In genomic region chr3:166663194-166663593, GRCh38 we compare ENCODE assay signal across 30 cellular contexts.
DNase-seq lines count a peak whose midpoint lies in the region; ATAC-seq and TF ChIP-seq lines count a peak whose summit lies in the region.
"Had no signal": no experiment of that assay in that cellular context is flagged by ENCODE, and none has a peak within 500 bp of the region (broad histone marks: within the 10 kb centered on the region; RNA-seq: fewer than 3 reads in every experiment).

No MANE protein-coding gene starts in this region.

- H3K79me2 ChIP-seq in HCT116 (ENCODE audit: insufficient read depth, low read length) = no peaks in the 10 kb centered on the region
- no peaks in the 10 kb centered on the region for H3K79me2 ChIP-seq in PC-3 (ENCODE audit: low read length)

- H3K4me1 ChIP-seq in HCT116 (ENCODE audit: control insufficient read depth in 1 of 2, insufficient read depth in 2 of 2, low read length in 2 of 2) (peaks cover 0 to 11% of the 10 kb centered on the region in 2 experiments; a peak in 2 of 4 replicates), PC-3 (ENCODE audit: insufficient read depth, low read length) (peaks cover 13% of the 10 kb centered on the region; the same call in 1 of the 2 replicates)
- H3K4me1 ChIP-seq: heart right ventricle, SJSA1, transverse colon had no signal

- no peak for TF ChIP-seq POLR2A in HCT116 (IDR thresholded peaks at IDR 0.05; ENCODE audit: borderline replicate concordance, extremely low read depth, insufficient read depth, insufficient read length)

- ATAC-seq in HCT116 (peak; percentile 74), PC-3 (peak; percentile 94), left cardiac atrium (no peak), GM18519 (IDR thresholded peaks at IDR 0.05; ENCODE audit: low FRiP score, unreplicated experiment) (no peak)
- ATAC-seq: activated CD8-positive, alpha-beta memory T cell treated with anti-CD3 and anti-CD28 coated beads, Interleukin-2, amount 10 ng/mL, durations not matched to agents 7 days and 5 days; activated T-cell treated with anti-CD3 and anti-CD28 coated beads, Interleukin-2, amount 50 U/mL, for 4 hours; effector memory CD8-positive, alpha-beta T cell; esophagus mucosa; heart right ventricle; stimulated activated effector memory CD8-positive, alpha-beta T cell treated with anti-CD3 and anti-CD28 coated beads, Interleukin-12 subunit alpha, Interleukin-12 subunit beta, amount 100 ng/mL, for 72 hours had no signal

- no peaks in the 10 kb centered on the region for H3F3A ChIP-seq in PC-3 (ENCODE audit: low read length, unreplicated experiment)

- POLR2A ChIA-PET in HCT116 (lab: Charles Lee) = no interaction called here
- POLR2A ChIA-PET in PC-3 (lab: Charles Lee; ENCODE audit: unreplicated experiment) = no interaction called here

- H3K9ac ChIP-seq in HCT116 (ENCODE audit: low read length) (no peak overlapping the region), PC-3 (ENCODE audit: low read length) (no peak overlapping the region)
- H3K9ac ChIP-seq: BLaER1 treated with 17β-estradiol and CSF1 and Interleukin-3, amounts not matched to agents 10 nM and 100 nM had no signal

- H4K20me1 ChIP-seq in HCT116 (ENCODE audit: insufficient read depth) = no peaks in the 10 kb centered on the region
- H4K20me1 ChIP-seq in PC-3 (ENCODE audit: low read length) = no peaks in the 10 kb centered on the region
- H4K20me1 ChIP-seq: BLaER1 treated with 17β-estradiol and CSF1 and Interleukin-3, amounts not matched to agents 10 nM and 100 nM had no signal

- H3K27ac ChIP-seq in HCT116 (ENCODE audit: low read depth, low read length) = no peak overlapping the region
- peak overlapping the region; percentile 50 for H3K27ac ChIP-seq in PC-3 (ENCODE audit: low read length)
- peak overlapping the region; percentile 44 for H3K27ac ChIP-seq in epithelial cell of prostate
- H3K27ac ChIP-seq: BLaER1 treated with 17β-estradiol and CSF1 and Interleukin-3, amounts not matched to agents 10 nM and 100 nM; cardiac muscle cell; heart right ventricle; SJSA1; transverse colon had no signal

- CTCF ChIA-PET in HCT116 (lab: Charles Lee) = no interaction called here
- CTCF ChIA-PET in PC-3 (lab: Charles Lee) = no interaction called here

- no peak for TF ChIP-seq CTCF in HCT116 (IDR thresholded peaks at IDR 0.05 in 2 of 3, conservative IDR thresholded peaks at IDR 0.05 in 1 of 3; ENCODE audit: borderline replicate concordance in 1 of 3, insufficient read depth in 1 of 3, low read depth in 2 of 3, low read length in 2 of 3)
- TF ChIP-seq CTCF in PC-3 (conservative IDR thresholded peaks at IDR 0.05; ENCODE audit: low read depth, low read length) = no peak

- H3K4me3 ChIP-seq in HCT116 (replicated peaks in 1 of 2; ENCODE audit: low read depth in 1 of 2, low read length in 2 of 2) = no peak overlapping the region
- H3K4me3 ChIP-seq in PC-3 (ENCODE audit: low read length) = no peak overlapping the region
- H3K4me3 ChIP-seq: BLaER1 treated with 17β-estradiol and CSF1 and Interleukin-3, amounts not matched to agents 10 nM and 100 nM; cardiac muscle cell; heart right ventricle; SJSA1; transverse colon had no signal

- H2AFZ ChIP-seq in HCT116 (ENCODE audit: low read depth, low read length, poor library complexity, severe bottlenecking) = no peak overlapping the region
- H2AFZ ChIP-seq in PC-3 (ENCODE audit: low read length) = no peak overlapping the region; the same call in 1 of the 2 replicates

- H3K9me3 ChIP-seq in HCT116 (ENCODE audit: control insufficient read depth in 1 of 2, insufficient read depth in 1 of 2, low read depth in 1 of 2, low read length in 2 of 2) (no peaks in the 10 kb centered on the region), PC-3 (ENCODE audit: low read length) (no peaks in the 10 kb centered on the region; the same call in 1 of the 2 replicates)
- H3K9me3 ChIP-seq: SJSA1 had no signal

- H3K9me2 ChIP-seq in HCT116 (ENCODE audit: insufficient read depth) (no peaks in the 10 kb centered on the region), PC-3 (replicated peaks; ENCODE audit: low read length) (no peaks in the 10 kb centered on the region)

- no peaks in the 10 kb centered on the region for H3K36me3 ChIP-seq in HCT116 (ENCODE audit: control insufficient read depth in 1 of 2, insufficient read depth in 2 of 2, low read length in 2 of 2)
- H3K36me3 ChIP-seq in PC-3 (ENCODE audit: low read depth, low read length) = no peaks in the 10 kb centered on the region
- H3K36me3 ChIP-seq: BLaER1 treated with 17β-estradiol and CSF1 and Interleukin-3, amounts not matched to agents 10 nM and 100 nM; cardiac muscle cell; heart right ventricle; SJSA1; transverse colon had no signal

- no peaks in the 10 kb centered on the region for H3K27me3 ChIP-seq in HCT116 (ENCODE audit: insufficient read depth, low read length)
- H3K27me3 ChIP-seq in PC-3 (ENCODE audit: low read length) = no peaks in the 10 kb centered on the region
- H3K27me3 ChIP-seq: BLaER1 treated with 17β-estradiol and CSF1 and Interleukin-3, amounts not matched to agents 10 nM and 100 nM; cardiac muscle cell; heart right ventricle; SJSA1; transverse colon had no signal

- intact Hi-C loops in HCT116 (cut with micrococcal nuclease) (no loop called here), PC-3 (cut with micrococcal nuclease) (no loop called here), left cardiac atrium (cut with DNase I) (no loop called here)

- H3K4me2 ChIP-seq in HCT116 (ENCODE audit: low read length) = peak overlapping the region; percentile 7; the same call in 1 of the 2 replicates
- H3K4me2 ChIP-seq in PC-3 (ENCODE audit: low read length) = no peak overlapping the region
- H3K4me2 ChIP-seq: BLaER1 treated with 17β-estradiol and CSF1 and Interleukin-3, amounts not matched to agents 10 nM and 100 nM had no signal

- TF ChIP-seq RAD21 in HCT116 (IDR thresholded peaks at IDR 0.05; ENCODE audit: low read depth) = no peak

- RAD21 ChIA-PET in HCT116 (lab: Charles Lee; ENCODE audit: low non-redundant PET in 1 of 2, low total read pairs in 2 of 2, uncharacterized antibody in 2 of 2, unreplicated experiment in 2 of 2) = no interaction called here

- DNase-seq in HCT116 (ENCODE audit: low read depth, low spot score) = peak; percentile 76
- DNase-seq in PC-3 = peak; percentile 88
- DNase-seq in epithelial cell of prostate (ENCODE audit: low read depth, low spot score) = peak; percentile 50
- peak; percentile 86 for DNase-seq in renal cortical epithelial cell (ENCODE audit: low read depth)
- no peak for DNase-seq in left cardiac atrium
- no peak for DNase-seq in SIG-M5 (lab: John Stamatoyannopoulos, UW)
- DNase-seq: activated CD4-positive, CD25-positive, alpha-beta regulatory T cell; activated CD8-positive, alpha-beta memory T cell treated with anti-CD3 and anti-CD28 coated beads, Interleukin-2, amount 10 ng/mL, durations not matched to agents 7 days and 5 days; activated gamma-delta T cell; activated naive CD8-positive, alpha-beta T cell treated with anti-CD3 and anti-CD28 coated beads for 36 hours; activated T-cell treated with anti-CD3 and anti-CD28 coated beads, Interleukin-2, amount 50 U/mL, for 4 hours; aorta; cortex of kidney; DND-41; effector memory CD8-positive, alpha-beta T cell; foreskin fibroblast; heart right ventricle; NCI-H1417 treated with DMSO at 0.1 percent for 48 hours; NCI-H226; NCI-H69; nephron progenitor cell; RPMI8226; T-helper 1 cell; transverse colon had no signal

- BruUV-seq in HCT116 (replicated peaks; lab: Mats Ljungman, UMichigan) = no TSS peak
- BruUV-seq in PC-3 (replicated peaks; lab: Mats Ljungman, UMichigan) = no TSS peak

TF ChIP-seq in HCT116, 20 proteins besides CTCF, POLR2A, EP300 and RAD21:
- TF ChIP-seq REST (IDR thresholded peaks at IDR 0.05; ENCODE audit: low read depth) = no peak
- peak; percentile 89 for TF ChIP-seq FOSL1 (IDR thresholded peaks at IDR 0.05; ENCODE audit: low read depth)
- TF ChIP-seq SRF (IDR thresholded peaks at IDR 0.05; ENCODE audit: low read depth) = peak; percentile 30; the same call in 1 of the 2 replicates
- peak; percentile 76 for TF ChIP-seq JUND (IDR thresholded peaks at IDR 0.05)
- TF ChIP-seq SP1 (IDR thresholded peaks at IDR 0.05; ENCODE audit: low read depth) = peak; percentile 53
- TF ChIP-seq CBX3 (IDR thresholded peaks at IDR 0.05; ENCODE audit: low read depth) = peak; percentile 68; the same call in 1 of the 2 replicates
TF ChIP-seq in HCT116: peak in this region for 5.

Comparison
In these comparisons a context has a peak if more than half of its experiments do, and no peak if none do; other contexts are left out.
1. ATAC-seq: peak in HCT116 (single experiment) and PC-3 (single experiment); none in left cardiac atrium (0 of 2) and GM18519 (single experiment).
2. DNase-seq: peak in HCT116 (single experiment), PC-3 (single experiment), epithelial cell of prostate (single experiment) and renal cortical epithelial cell (single experiment); none in left cardiac atrium (single experiment) and SIG-M5 (single experiment).